Comparison of ENCODE assay signal across 10 cellular contexts in genomic region chr4:67911638-67912037, GRCh38. TPM values are rescaled to one million over a fixed set of nuclear protein-coding genes. Genes with fewer than 3 reads are reported as not detected.
"Had no signal": no experiment of that assay in that cellular context is flagged by ENCODE, and none has a peak within 500 bp of the region (broad histone marks: within the 10 kb centered on the region; RNA-seq: fewer than 3 reads in every experiment).

No MANE protein-coding gene starts in this region.

- H3K27ac ChIP-seq: HL-60 had no signal

- H3K4me1 Mint-ChIP-seq: GM23338, H9 had no signal

- FAIRE-seq: H1, H54 had no signal

- H3K4me3 ChIP-seq: GM23338, K562 had no signal

- H3K4me3 Mint-ChIP-seq: GM23338, H9 had no signal

- DNase-seq: H9, HCEC 1CT, IMR-90, KG1 had no signal

- H3K27ac Mint-ChIP-seq: H9 had no signal

- ATAC-seq: GM23338, K562 had no signal

- H3K9me3 Mint-ChIP-seq: GM23338, H9 had no signal

RNA-seq across cellular contexts. Expression of gene TMPRSS11D, which starts 27.8 kb away (rescaled TPM):
- total RNA-seq: GM23338, H1, H9, HT1080, IMR-90, K562 had no signal
- polyA plus RNA-seq: GM23338, H1, IMR-90, K562 had no signal

RNA-seq across cellular contexts. Expression of gene TMPRSS11A, which starts 51.7 kb away (rescaled TPM):
- total RNA-seq: GM23338, H1, H9, HT1080, IMR-90, K562 had no signal
- polyA plus RNA-seq: GM23338, H1, IMR-90, K562 had no signal
